ENCODE assay signal across 1 cellular context in genomic region chr4:53186714-53187358, GRCh38.
TF ChIP-seq lines count a peak whose summit lies in the region.

No MANE protein-coding gene starts in this region.

TF ChIP-seq in HEK293, 187 proteins besides CTCF, POLR2A, EP300 and RAD21 (continued from another document):
- TF ChIP-seq AEBP2 (tag by site-specific recombination; IDR thresholded peaks at IDR 0.05; ENCODE audit: borderline replicate concordance) = no peak
- TF ChIP-seq ZSCAN16 (tag by site-specific recombination; IDR thresholded peaks at IDR 0.05) = no peak
- TF ChIP-seq ZNF530 (tag by site-specific recombination; IDR thresholded peaks at IDR 0.05; ENCODE audit: low read depth) = no peak
- TF ChIP-seq ZNF560 (tag by site-specific recombination; IDR thresholded peaks at IDR 0.05; ENCODE audit: borderline replicate concordance) = no peak
